Comparison of ENCODE assay signal across 1 cellular context in the genomic region with DNA sequence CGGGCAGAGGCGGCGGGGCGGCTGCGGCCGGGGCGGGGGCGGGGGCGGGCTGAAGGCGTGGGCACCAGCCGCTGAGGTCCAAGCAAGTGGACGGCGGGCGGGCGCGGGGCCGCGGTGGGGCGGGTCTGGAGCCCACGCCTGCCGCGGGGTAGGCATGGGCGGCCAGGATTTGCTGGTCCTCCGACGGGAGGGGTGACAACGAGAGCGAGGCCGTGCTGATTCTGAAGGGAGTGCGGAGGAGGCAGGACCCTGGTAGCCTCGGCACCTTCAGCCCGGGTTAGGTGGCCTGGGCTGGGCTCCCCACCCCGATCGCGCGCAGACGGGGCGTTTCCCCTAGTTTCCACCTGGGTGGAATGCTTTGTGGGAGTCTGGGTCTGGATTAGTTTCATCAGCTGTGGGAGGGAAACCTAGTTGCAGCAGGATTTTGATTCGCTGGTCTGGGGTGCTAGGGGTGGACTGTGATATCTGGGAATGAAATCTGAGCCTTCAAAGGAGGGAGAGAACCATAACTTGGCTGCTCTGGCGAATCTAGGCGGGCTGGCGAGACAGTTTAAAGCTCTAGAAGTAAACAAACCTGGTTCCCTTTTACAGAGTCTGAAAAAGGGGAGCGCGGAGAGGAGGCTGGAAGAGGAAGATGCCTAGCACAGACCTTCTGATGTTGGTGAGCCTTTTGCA.
TF ChIP-seq lines count a peak whose summit lies in the region.

No MANE protein-coding gene starts in this region.

TF ChIP-seq in K562, 482 proteins besides CTCF, POLR2A, EP300 and RAD21 (continued from another document and continues in another):
- TF ChIP-seq, protein P1, sequence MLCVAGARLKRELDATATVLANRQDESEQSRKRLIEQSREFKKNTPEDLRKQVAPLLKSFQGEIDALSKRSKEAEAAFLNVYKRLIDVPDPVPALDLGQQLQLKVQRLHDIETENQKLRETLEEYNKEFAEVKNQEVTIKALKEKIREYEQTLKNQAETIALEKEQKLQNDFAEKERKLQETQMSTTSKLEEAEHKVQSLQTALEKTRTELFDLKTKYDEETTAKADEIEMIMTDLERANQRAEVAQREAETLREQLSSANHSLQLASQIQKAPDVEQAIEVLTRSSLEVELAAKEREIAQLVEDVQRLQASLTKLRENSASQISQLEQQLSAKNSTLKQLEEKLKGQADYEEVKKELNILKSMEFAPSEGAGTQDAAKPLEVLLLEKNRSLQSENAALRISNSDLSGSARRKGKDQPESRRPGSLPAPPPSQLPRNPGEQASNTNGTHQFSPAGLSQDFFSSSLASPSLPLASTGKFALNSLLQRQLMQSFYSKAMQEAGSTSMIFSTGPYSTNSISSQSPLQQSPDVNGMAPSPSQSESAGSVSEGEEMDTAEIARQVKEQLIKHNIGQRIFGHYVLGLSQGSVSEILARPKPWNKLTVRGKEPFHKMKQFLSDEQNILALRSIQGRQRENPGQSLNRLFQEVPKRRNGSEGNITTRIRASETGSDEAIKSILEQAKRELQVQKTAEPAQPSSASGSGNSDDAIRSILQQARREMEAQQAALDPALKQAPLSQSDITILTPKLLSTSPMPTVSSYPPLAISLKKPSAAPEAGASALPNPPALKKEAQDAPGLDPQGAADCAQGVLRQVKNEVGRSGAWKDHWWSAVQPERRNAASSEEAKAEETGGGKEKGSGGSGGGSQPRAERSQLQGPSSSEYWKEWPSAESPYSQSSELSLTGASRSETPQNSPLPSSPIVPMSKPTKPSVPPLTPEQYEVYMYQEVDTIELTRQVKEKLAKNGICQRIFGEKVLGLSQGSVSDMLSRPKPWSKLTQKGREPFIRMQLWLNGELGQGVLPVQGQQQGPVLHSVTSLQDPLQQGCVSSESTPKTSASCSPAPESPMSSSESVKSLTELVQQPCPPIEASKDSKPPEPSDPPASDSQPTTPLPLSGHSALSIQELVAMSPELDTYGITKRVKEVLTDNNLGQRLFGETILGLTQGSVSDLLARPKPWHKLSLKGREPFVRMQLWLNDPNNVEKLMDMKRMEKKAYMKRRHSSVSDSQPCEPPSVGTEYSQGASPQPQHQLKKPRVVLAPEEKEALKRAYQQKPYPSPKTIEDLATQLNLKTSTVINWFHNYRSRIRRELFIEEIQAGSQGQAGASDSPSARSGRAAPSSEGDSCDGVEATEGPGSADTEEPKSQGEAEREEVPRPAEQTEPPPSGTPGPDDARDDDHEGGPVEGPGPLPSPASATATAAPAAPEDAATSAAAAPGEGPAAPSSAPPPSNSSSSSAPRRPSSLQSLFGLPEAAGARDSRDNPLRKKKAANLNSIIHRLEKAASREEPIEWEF (CRISPR knock-in tag; IDR thresholded peaks at IDR 0.05) = no peak
- TF ChIP-seq, protein P2, sequence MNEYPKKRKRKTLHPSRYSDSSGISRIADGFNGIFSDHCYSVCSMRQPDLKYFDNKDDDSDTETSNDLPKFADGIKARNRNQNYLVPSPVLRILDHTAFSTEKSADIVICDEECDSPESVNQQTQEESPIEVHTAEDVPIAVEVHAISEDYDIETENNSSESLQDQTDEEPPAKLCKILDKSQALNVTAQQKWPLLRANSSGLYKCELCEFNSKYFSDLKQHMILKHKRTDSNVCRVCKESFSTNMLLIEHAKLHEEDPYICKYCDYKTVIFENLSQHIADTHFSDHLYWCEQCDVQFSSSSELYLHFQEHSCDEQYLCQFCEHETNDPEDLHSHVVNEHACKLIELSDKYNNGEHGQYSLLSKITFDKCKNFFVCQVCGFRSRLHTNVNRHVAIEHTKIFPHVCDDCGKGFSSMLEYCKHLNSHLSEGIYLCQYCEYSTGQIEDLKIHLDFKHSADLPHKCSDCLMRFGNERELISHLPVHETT (CRISPR knock-in tag; conservative IDR thresholded peaks at IDR 0.05 in 1 of 2, IDR thresholded peaks at IDR 0.05 in 1 of 2) = 0 out of 4 replicates have a peak, but pooled peaks of 1 of the 2 experiments have one; percentile 52
- TF ChIP-seq, protein P3, sequence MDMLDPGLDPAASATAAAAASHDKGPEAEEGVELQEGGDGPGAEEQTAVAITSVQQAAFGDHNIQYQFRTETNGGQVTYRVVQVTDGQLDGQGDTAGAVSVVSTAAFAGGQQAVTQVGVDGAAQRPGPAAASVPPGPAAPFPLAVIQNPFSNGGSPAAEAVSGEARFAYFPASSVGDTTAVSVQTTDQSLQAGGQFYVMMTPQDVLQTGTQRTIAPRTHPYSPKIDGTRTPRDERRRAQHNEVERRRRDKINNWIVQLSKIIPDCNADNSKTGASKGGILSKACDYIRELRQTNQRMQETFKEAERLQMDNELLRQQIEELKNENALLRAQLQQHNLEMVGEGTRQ (CRISPR knock-in tag; IDR thresholded peaks at IDR 0.05) = no peak
- TF ChIP-seq ARNT (IDR thresholded peaks at IDR 0.05) (peak in 1 of 2 experiments; percentile 33; a peak in 1 of 4 replicates), PREB (CRISPR knock-in tag; IDR thresholded peaks at IDR 0.05) (no peak), ZNF57 (CRISPR knock-in tag; IDR thresholded peaks at IDR 0.05) (no peak), GATA2 (CRISPR knock-in tag; IDR thresholded peaks at IDR 0.05) (peak; percentile 59; the same call in 1 of the 2 replicates), ZKSCAN1 (IDR thresholded peaks at IDR 0.05; ENCODE audit: low read depth, low read length) (0 out of 2 replicates have a peak, but pooled peaks have one; percentile 27), RB1 (IDR thresholded peaks at IDR 0.05; ENCODE audit: low read depth) (peak; percentile 36; the same call in 1 of the 2 replicates), ZKSCAN3 (CRISPR knock-in tag; IDR thresholded peaks at IDR 0.05) (no peak), NR1H2 (CRISPR knock-in tag; IDR thresholded peaks at IDR 0.05) (no peak), BCL6 (CRISPR knock-in tag; IDR thresholded peaks at IDR 0.05) (no peak), ARID4B (CRISPR knock-in tag; IDR thresholded peaks at IDR 0.05) (peak; percentile 39; the same call in 1 of the 2 replicates), ZZZ3 (IDR thresholded peaks at IDR 0.05) (no peak), ETV6 (IDR thresholded peaks at IDR 0.05; ENCODE audit: borderline replicate concordance in 1 of 2, low read depth in 2 of 2, low read length in 1 of 2) (no peak), ETV6 (CRISPR knock-in tag; IDR thresholded peaks at IDR 0.05; ENCODE audit: borderline replicate concordance) (no peak), ARID1B (IDR thresholded peaks at IDR 0.05) (peak; percentile 16; the same call in 1 of the 2 replicates), MCM3 (IDR thresholded peaks at IDR 0.05) (no peak), ZKSCAN8 (CRISPR knock-in tag; IDR thresholded peaks at IDR 0.05) (no peak), ARID2 (IDR thresholded peaks at IDR 0.05) (no peak)
- TF ChIP-seq, protein P4, sequence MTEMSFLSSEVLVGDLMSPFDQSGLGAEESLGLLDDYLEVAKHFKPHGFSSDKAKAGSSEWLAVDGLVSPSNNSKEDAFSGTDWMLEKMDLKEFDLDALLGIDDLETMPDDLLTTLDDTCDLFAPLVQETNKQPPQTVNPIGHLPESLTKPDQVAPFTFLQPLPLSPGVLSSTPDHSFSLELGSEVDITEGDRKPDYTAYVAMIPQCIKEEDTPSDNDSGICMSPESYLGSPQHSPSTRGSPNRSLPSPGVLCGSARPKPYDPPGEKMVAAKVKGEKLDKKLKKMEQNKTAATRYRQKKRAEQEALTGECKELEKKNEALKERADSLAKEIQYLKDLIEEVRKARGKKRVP (CRISPR knock-in tag; IDR thresholded peaks at IDR 0.05) = peak; percentile 41; the same call in 1 of the 2 replicates
- TF ChIP-seq, protein P5, sequence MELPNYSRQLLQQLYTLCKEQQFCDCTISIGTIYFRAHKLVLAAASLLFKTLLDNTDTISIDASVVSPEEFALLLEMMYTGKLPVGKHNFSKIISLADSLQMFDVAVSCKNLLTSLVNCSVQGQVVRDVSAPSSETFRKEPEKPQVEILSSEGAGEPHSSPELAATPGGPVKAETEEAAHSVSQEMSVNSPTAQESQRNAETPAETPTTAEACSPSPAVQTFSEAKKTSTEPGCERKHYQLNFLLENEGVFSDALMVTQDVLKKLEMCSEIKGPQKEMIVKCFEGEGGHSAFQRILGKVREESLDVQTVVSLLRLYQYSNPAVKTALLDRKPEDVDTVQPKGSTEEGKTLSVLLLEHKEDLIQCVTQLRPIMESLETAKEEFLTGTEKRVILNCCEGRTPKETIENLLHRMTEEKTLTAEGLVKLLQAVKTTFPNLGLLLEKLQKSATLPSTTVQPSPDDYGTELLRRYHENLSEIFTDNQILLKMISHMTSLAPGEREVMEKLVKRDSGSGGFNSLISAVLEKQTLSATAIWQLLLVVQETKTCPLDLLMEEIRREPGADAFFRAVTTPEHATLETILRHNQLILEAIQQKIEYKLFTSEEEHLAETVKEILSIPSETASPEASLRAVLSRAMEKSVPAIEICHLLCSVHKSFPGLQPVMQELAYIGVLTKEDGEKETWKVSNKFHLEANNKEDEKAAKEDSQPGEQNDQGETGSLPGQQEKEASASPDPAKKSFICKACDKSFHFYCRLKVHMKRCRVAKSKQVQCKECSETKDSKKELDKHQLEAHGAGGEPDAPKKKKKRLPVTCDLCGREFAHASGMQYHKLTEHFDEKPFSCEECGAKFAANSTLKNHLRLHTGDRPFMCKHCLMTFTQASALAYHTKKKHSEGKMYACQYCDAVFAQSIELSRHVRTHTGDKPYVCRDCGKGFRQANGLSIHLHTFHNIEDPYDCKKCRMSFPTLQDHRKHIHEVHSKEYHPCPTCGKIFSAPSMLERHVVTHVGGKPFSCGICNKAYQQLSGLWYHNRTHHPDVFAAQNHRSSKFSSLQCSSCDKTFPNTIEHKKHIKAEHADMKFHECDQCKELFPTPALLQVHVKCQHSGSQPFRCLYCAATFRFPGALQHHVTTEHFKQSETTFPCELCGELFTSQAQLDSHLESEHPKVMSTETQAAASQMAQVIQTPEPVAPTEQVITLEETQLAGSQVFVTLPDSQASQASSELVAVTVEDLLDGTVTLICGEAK (IDR thresholded peaks at IDR 0.05) = 0 out of 2 replicates have a peak, but pooled peaks have one; percentile 13
- TF ChIP-seq, protein P5 (CRISPR knock-in tag; IDR thresholded peaks at IDR 0.05) = no peak
